8 cellular contexts compared by ENCODE assay signal in genomic region chr3:189144645-189145044, GRCh38. TPM values are rescaled to one million over a fixed set of nuclear protein-coding genes. Genes with fewer than 3 reads are reported as not detected.
DNase-seq lines count a peak whose midpoint lies in the region; ATAC-seq and TF ChIP-seq lines count a peak whose summit lies in the region.

No MANE protein-coding gene starts in this region.

- H3K36me3 ChIP-seq in OCI-LY3 (replicated peaks; ENCODE audit: low read depth, low read length) (no peaks in the 10 kb centered on the region), subcutaneous abdominal adipose tissue (ENCODE audit: control insufficient read depth in 5 of 5, insufficient read depth in 5 of 5, low read length in 5 of 5) (peaks cover 0 to 20% (median 7%) of the 10 kb centered on the region in 5 donors), HAP-1 (replicated peaks) (no peaks in the 10 kb centered on the region)

- no peaks in the 10 kb centered on the region for H4K20me1 ChIP-seq in OCI-LY3 (ENCODE audit: insufficient read depth, low read length)

- peak; percentile 52 for DNase-seq in activated CD8-positive, alpha-beta memory T cell treated with anti-CD3 and anti-CD28 coated beads, Interleukin-2, amount 10 ng/mL, durations not matched to agents 7 days and 5 days
- DNase-seq in activated CD8-positive, alpha-beta memory T cell treated with anti-CD3 and anti-CD28 coated beads for 24 hours = no peak
- peak; percentile 36 for DNase-seq in fibroblast of gingiva (ENCODE audit: low read depth)
- DNase-seq in globus pallidus (ENCODE audit: low spot score) = no peak
- DNase-seq in UCSD-AML1 (lab: John Stamatoyannopoulos, UW; ENCODE audit: unreplicated experiment) = no peak
- no peak for DNase-seq in HAP-1 (ENCODE audit: low spot score in 2 of 2)

- H3K27me3 Mint-ChIP-seq in activated CD8-positive, alpha-beta memory T cell treated with anti-CD3 and anti-CD28 coated beads, Interleukin-2, amount 10 ng/mL, durations not matched to agents 7 days and 5 days = no peaks in the 10 kb centered on the region

- H3K9me3 ChIP-seq in OCI-LY3 (ENCODE audit: insufficient read depth, low read length) = no peaks in the 10 kb centered on the region
- no peaks in the 10 kb centered on the region for H3K9me3 ChIP-seq in subcutaneous abdominal adipose tissue (ENCODE audit: control insufficient read depth in 5 of 5, low read length in 5 of 5)
- H3K9me3 ChIP-seq in HAP-1 = no peaks in the 10 kb centered on the region

- ATAC-seq in activated CD8-positive, alpha-beta memory T cell treated with anti-CD3 and anti-CD28 coated beads, Interleukin-2, amount 10 ng/mL, durations not matched to agents 7 days and 5 days = peak; percentile 70

- CTCF ChIA-PET in activated CD8-positive, alpha-beta memory T cell treated with anti-CD3 and anti-CD28 coated beads, Interleukin-2, amount 10 ng/mL, durations not matched to agents 7 days and 5 days (lab: Charles Lee) = interaction anchor here (0.7 to 6.9 kb wide), 13 partner anchors 9 to 1405 kb away, joined by 3 to 95 read pairs (median 4); partner anchors contain the start of gene BCL6

- H3K9ac ChIP-seq in OCI-LY3 (ENCODE audit: low read length) (0 out of 2 replicates have a peak overlapping the region, but pooled peaks have one; percentile 4), subcutaneous abdominal adipose tissue (ENCODE audit: low read length in 5 of 5) (no peak overlapping the region)

- H2AFZ ChIP-seq in OCI-LY3 (ENCODE audit: low read depth, low read length) = no peak overlapping the region

- in situ Hi-C loops in HAP-1 (cut with MboI; ENCODE audit: low sequenced_read_pairs) = no loop called here

- H3K4me3 ChIP-seq in OCI-LY3 (ENCODE audit: low read length) (peak overlapping the region; percentile 27), subcutaneous abdominal adipose tissue (ENCODE audit: low read depth in 1 of 5, low read length in 5 of 5) (no peak overlapping the region), HAP-1 (no peak overlapping the region)

- H3K27ac ChIP-seq in OCI-LY3 (ENCODE audit: low read length) = no peak overlapping the region
- peak overlapping the region; percentile 57 for H3K27ac ChIP-seq in subcutaneous abdominal adipose tissue (ENCODE audit: low read depth, low read length)

- H3K79me2 ChIP-seq in OCI-LY3 (ENCODE audit: low read length) = no peaks in the 10 kb centered on the region

- H3K4me3 Mint-ChIP-seq in activated CD8-positive, alpha-beta memory T cell treated with anti-CD3 and anti-CD28 coated beads, Interleukin-2, amount 10 ng/mL, durations not matched to agents 7 days and 5 days = no peak overlapping the region

- peak; percentile 77 for TF ChIP-seq CTCF in OCI-LY3 (IDR thresholded peaks at IDR 0.05; ENCODE audit: low read depth, low read length)

- H3K27me3 ChIP-seq in OCI-LY3 (ENCODE audit: low read depth, low read length) (no peaks in the 10 kb centered on the region), subcutaneous abdominal adipose tissue (ENCODE audit: control insufficient read depth in 5 of 5, insufficient read depth in 4 of 5, low read length in 5 of 5) (no peaks in the 10 kb centered on the region), HAP-1 (ENCODE audit: low read depth) (no peaks in the 10 kb centered on the region)

- peaks cover 41% of the 10 kb centered on the region for H3K4me1 Mint-ChIP-seq in activated CD8-positive, alpha-beta memory T cell treated with anti-CD3 and anti-CD28 coated beads, Interleukin-2, amount 10 ng/mL, durations not matched to agents 7 days and 5 days

- H3K27ac Mint-ChIP-seq in activated CD8-positive, alpha-beta memory T cell treated with anti-CD3 and anti-CD28 coated beads, Interleukin-2, amount 10 ng/mL, durations not matched to agents 7 days and 5 days = peak overlapping the region; percentile 1

- H3K36me3 Mint-ChIP-seq in activated CD8-positive, alpha-beta memory T cell treated with anti-CD3 and anti-CD28 coated beads, Interleukin-2, amount 10 ng/mL, durations not matched to agents 7 days and 5 days = peaks cover 1% of the 10 kb centered on the region

- no peaks in the 10 kb centered on the region for H3K9me3 Mint-ChIP-seq in activated CD8-positive, alpha-beta memory T cell treated with anti-CD3 and anti-CD28 coated beads, Interleukin-2, amount 10 ng/mL, durations not matched to agents 7 days and 5 days (ENCODE audit: low read depth)

- peaks cover 38% of the 10 kb centered on the region for H3K4me1 ChIP-seq in OCI-LY3 (ENCODE audit: low read length)
- H3K4me1 ChIP-seq in subcutaneous abdominal adipose tissue (ENCODE audit: control insufficient read depth in 5 of 5, insufficient read depth in 5 of 5, low read length in 5 of 5) = peaks cover 0 to 18% (median 12%) of the 10 kb centered on the region in 5 donors
- H3K4me1 ChIP-seq in HAP-1 = no peaks in the 10 kb centered on the region

- peak overlapping the region; percentile 67 for H3K4me2 ChIP-seq in OCI-LY3 (ENCODE audit: low read length)

RNA-seq across cellular contexts. Expression of gene TPRG1, which starts 27.1 kb away (rescaled TPM):
- 10 to 100 TPM in 1 of 2 experiments, 1 to 10 TPM in 1; 9.7 to 10.5 TPM for total RNA-seq in activated CD8-positive, alpha-beta memory T cell treated with anti-CD3 and anti-CD28 coated beads, Interleukin-2, amount 10 ng/mL, durations not matched to agents 7 days and 5 days

Comparison
In these comparisons a context has a peak if more than half of its experiments do, and no peak if none do; other contexts are left out.
1. DNase-seq: peak in activated CD8-positive, alpha-beta memory T cell treated with anti-CD3 and anti-CD28 coated beads, Interleukin-2, amount 10 ng/mL, durations not matched to agents 7 days and 5 days (single experiment) and fibroblast of gingiva (single experiment); none in activated CD8-positive, alpha-beta memory T cell treated with anti-CD3 and anti-CD28 coated beads for 24 hours (single experiment), globus pallidus (single experiment), UCSD-AML1 (single experiment) and HAP-1 (0 of 2).